In the genomic region with DNA sequence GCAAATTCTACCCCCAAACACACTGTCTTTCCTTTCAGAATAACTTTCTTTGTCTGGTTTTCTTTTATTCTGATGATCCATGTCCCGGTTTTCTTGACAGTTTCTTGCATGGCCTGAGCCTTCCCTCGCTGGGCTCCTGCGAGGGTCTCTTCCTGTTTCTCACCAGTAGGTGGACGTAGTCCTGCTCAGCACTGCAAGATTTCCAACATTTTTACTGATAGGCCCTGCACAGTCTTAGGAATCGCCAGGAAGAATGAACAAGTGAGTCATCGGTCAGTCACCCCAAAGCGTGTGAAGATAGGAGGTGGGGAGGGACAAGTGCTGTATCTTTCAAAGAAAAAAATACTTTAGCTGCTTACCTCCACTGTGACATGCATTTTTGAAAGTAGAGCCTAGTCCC, we compare ENCODE assay signal across 12 cellular contexts. TPM values are rescaled to one million over a fixed set of nuclear protein-coding genes. Genes with fewer than 3 reads are reported as not detected.
DNase-seq lines count a peak whose midpoint lies in the region; ATAC-seq and TF ChIP-seq lines count a peak whose summit lies in the region.
"Had no signal": no experiment of that assay in that cellular context is flagged by ENCODE, and none has a peak within 500 bp of the region (broad histone marks: within the 10 kb centered on the region; RNA-seq: fewer than 3 reads in every experiment).

No MANE protein-coding gene starts in this region.

- peak; percentile 86 for DNase-seq in AG10803 (ENCODE audit: low read depth)
- peak; percentile 93 for DNase-seq in HT1080 (ENCODE audit: low read depth)
- peak; percentile 82 for DNase-seq in astrocyte of the hippocampus (ENCODE audit: low read depth, low spot score)
- DNase-seq in lung (ENCODE audit: low spot score), result no peak
- DNase-seq in KBM-7, result no peak
- no peak for DNase-seq in C1 segment of cervical spinal cord (lab: John Stamatoyannopoulos, UW)
- DNase-seq in NCI-H1092 treated with DMSO at 0.1 percent for 48 hours (lab: John Stamatoyannopoulos, UW), result no peak
- DNase-seq in GM10266 (ENCODE audit: extremely low spot score), result no peak
- DNase-seq: DND-41, dorsolateral prefrontal cortex, left ventricle myocardium superior, substantia nigra had no signal

- no peak overlapping the region for H3K27ac ChIP-seq in lung (ENCODE audit: low read depth in 1 of 2, low read length in 1 of 2)
- H3K27ac ChIP-seq: dorsolateral prefrontal cortex had no signal

- no peak overlapping the region for H3K4me3 ChIP-seq in AG10803 (ENCODE audit: low read length)
- no peak overlapping the region for H3K4me3 ChIP-seq in lung
- H3K4me3 ChIP-seq: dorsolateral prefrontal cortex had no signal

- no peaks in the 10 kb centered on the region for H3K36me3 ChIP-seq in lung (ENCODE audit: control insufficient read depth in 2 of 2, insufficient read depth in 2 of 2, low read length in 2 of 2)

- 52 to 61% methylated on average over 7 of the region's 7 CpGs for WGBS in lung, 2 donors

- peak; percentile 72 for TF ChIP-seq CTCF in AG10803 (conservative IDR thresholded peaks at IDR 0.05; ENCODE audit: low read length)
- TF ChIP-seq CTCF in lung (IDR thresholded peaks at IDR 0.05; ENCODE audit: control extremely low read depth, extremely low read depth), result no peak
- no peak for TF ChIP-seq CTCF in GM10266 (IDR thresholded peaks at IDR 0.05; ENCODE audit: control insufficient read depth, insufficient read depth, low read depth, missing control alignments)

- peak; percentile 41 for ATAC-seq in lung (ENCODE audit: insufficient read depth, low FRiP score)
- ATAC-seq: left ventricle myocardium superior had no signal

- H3K9me3 ChIP-seq in lung (ENCODE audit: control insufficient read depth in 2 of 2, insufficient read depth in 1 of 2, low read length in 1 of 2), result peaks cover 0 to 1% of the 10 kb centered on the region in 2 donors

- in situ Hi-C loops in KBM-7 (cut with MboI; ENCODE audit: low pct_unique_long_range_greater_than_20kb, low sequenced_read_pairs), result no loop called here

- H3K27me3 ChIP-seq in lung (ENCODE audit: control insufficient read depth, insufficient read depth), result no peaks in the 10 kb centered on the region

- no peaks in the 10 kb centered on the region for H3K4me1 ChIP-seq in lung (ENCODE audit: control insufficient read depth in 2 of 2, insufficient read depth in 2 of 2, low read length in 2 of 2)

RNA-seq across cellular contexts. Expression of gene KIRREL3, which starts 16.9 kb away (rescaled TPM):
- total RNA-seq in HT1080 (2014; rRNA removed; shearing (Covaris generic)), result 1.7 and 2.2 TPM in 2 replicates
- polyA plus RNA-seq in HT1080 (2015; cell fraction: cytosol; rRNA removed), result 2.3 and 2.4 TPM in 2 replicates
- 1.9 and 2.0 TPM in 2 replicates for polyA plus RNA-seq in HT1080 (2015; cell fraction: nucleus; rRNA removed)
- total RNA-seq in lung, result under 1 TPM; 0.15 to 0.71 TPM
- polyA plus RNA-seq in lung, result under 1 TPM in 1 of 2 donors, not detected in 1; 0.02 TPM

Comparison
In these comparisons a context has a peak if more than half of its experiments do, and no peak if none do; other contexts are left out.
1. DNase-seq: peak in AG10803 (single experiment), HT1080 (single experiment) and astrocyte of the hippocampus (single experiment); none in lung (single experiment), KBM-7 (single experiment), C1 segment of cervical spinal cord (0 of 14), NCI-H1092 treated with DMSO at 0.1 percent for 48 hours (single experiment) and GM10266 (single experiment).